Comparison of ENCODE assay signal across 8 cellular contexts in genomic region chr13:100514788-100515409, GRCh38.
DNase-seq lines count a peak whose midpoint lies in the region; ATAC-seq and TF ChIP-seq lines count a peak whose summit lies in the region.

No MANE protein-coding gene starts in this region.

- H3K9me2 ChIP-seq in DOHH2 (replicated peaks; ENCODE audit: control insufficient read depth, low read length) (no peaks in the 10 kb centered on the region), PC-9 (ENCODE audit: insufficient read depth) (no peaks in the 10 kb centered on the region)

- POLR2A ChIA-PET in PC-9 (lab: Charles Lee; ENCODE audit: unreplicated experiment) = no interaction called here

- no peak overlapping the region for H3K9ac ChIP-seq in KMS-11

- no peak overlapping the region for H3K27ac Mint-ChIP-seq in activated T-cell treated with anti-CD3 and anti-CD28 coated beads, Interleukin-2, amount 50 U/mL, for 24 hours
- H3K27ac Mint-ChIP-seq in neural crest cell (ENCODE audit: unreplicated experiment) = no peak overlapping the region

- H2AFZ ChIP-seq in KMS-11 (ENCODE audit: low read depth) (no peak overlapping the region), PC-9 (no peak overlapping the region)

- no peaks in the 10 kb centered on the region for H3K27me3 Mint-ChIP-seq in activated T-cell treated with anti-CD3 and anti-CD28 coated beads, Interleukin-2, amount 50 U/mL, for 24 hours
- peaks cover 3% of the 10 kb centered on the region for H3K27me3 Mint-ChIP-seq in neural crest cell (ENCODE audit: low read depth)

- H3K4me2 ChIP-seq in DOHH2 (ENCODE audit: low read length) = no peak overlapping the region
- H3K4me2 ChIP-seq in KMS-11 = no peak overlapping the region; the same call in 1 of the 2 replicates
- no peak overlapping the region for H3K4me2 ChIP-seq in PC-9

- H3K4me3 ChIP-seq in DOHH2 (ENCODE audit: low read length) = no peak overlapping the region
- no peak overlapping the region for H3K4me3 ChIP-seq in KMS-11 (IDR thresholded peaks at IDR 0.05; ENCODE audit: insufficient read depth, low read depth, low read length)
- H3K4me3 ChIP-seq in PC-9 = no peak overlapping the region

- peaks cover 15% of the 10 kb centered on the region for H3K4me1 Mint-ChIP-seq in activated T-cell treated with anti-CD3 and anti-CD28 coated beads, Interleukin-2, amount 50 U/mL, for 24 hours (ENCODE audit: low read depth)
- peaks cover 64% of the 10 kb centered on the region for H3K4me1 Mint-ChIP-seq in neural crest cell

- H3K36me3 ChIP-seq in DOHH2 (ENCODE audit: control insufficient read depth, low read length) (no peaks in the 10 kb centered on the region), KMS-11 (ENCODE audit: insufficient read depth) (no peaks in the 10 kb centered on the region), PC-9 (ENCODE audit: low read depth) (no peaks in the 10 kb centered on the region)

- no peak overlapping the region for H3K27ac ChIP-seq in DOHH2 (ENCODE audit: low read depth, low read length)
- no peak overlapping the region for H3K27ac ChIP-seq in KMS-11
- H3K27ac ChIP-seq in PC-9 = no peak overlapping the region
- H3K27ac ChIP-seq in substantia nigra (ENCODE audit: low read depth, low read length, poor library complexity, severe bottlenecking) = no peak overlapping the region

- H3K4me1 ChIP-seq in DOHH2 (ENCODE audit: control insufficient read depth, low read length) (no peaks in the 10 kb centered on the region), KMS-11 (ENCODE audit: low read depth, poor library complexity, severe bottlenecking) (peaks cover 42% of the 10 kb centered on the region), PC-9 (replicated peaks; ENCODE audit: insufficient read depth) (no peaks in the 10 kb centered on the region)

- no peaks in the 10 kb centered on the region for H3K79me2 ChIP-seq in DOHH2 (ENCODE audit: control insufficient read depth, low read length)
- H3K79me2 ChIP-seq in KMS-11 (ENCODE audit: insufficient read depth, low read depth) = no peaks in the 10 kb centered on the region
- H3K79me2 ChIP-seq in PC-9 (ENCODE audit: low read depth) = no peaks in the 10 kb centered on the region

- intact Hi-C loops in PC-9 (cut with micrococcal nuclease; ENCODE audit: unreplicated experiment) = loop anchor here (1.0 to 10.0 kb wide), 5 partner anchors 280 to 858 kb away; partner anchors contain the start of gene ZIC2

- CTCF ChIA-PET in PC-9 (lab: Charles Lee) = interaction anchor here (0.6 to 1.2 kb wide), 4 partner anchors 305 to 607 kb away, joined by 3 to 4 read pairs (median 3); no protein-coding TSS in a partner anchor

- no peaks in the 10 kb centered on the region for H4K20me1 ChIP-seq in DOHH2 (ENCODE audit: control insufficient read depth, insufficient read depth, low read depth, low read length)
- H4K20me1 ChIP-seq in KMS-11 (ENCODE audit: insufficient read depth) = no peaks in the 10 kb centered on the region
- H4K20me1 ChIP-seq in PC-9 (ENCODE audit: insufficient read depth) = no peaks in the 10 kb centered on the region

- no peaks in the 10 kb centered on the region for H3K9me3 Mint-ChIP-seq in activated T-cell treated with anti-CD3 and anti-CD28 coated beads, Interleukin-2, amount 50 U/mL, for 24 hours
- no peaks in the 10 kb centered on the region for H3K9me3 Mint-ChIP-seq in neural crest cell

- H3K27me3 ChIP-seq in DOHH2 (ENCODE audit: control insufficient read depth, low read length) (peaks cover 10% of the 10 kb centered on the region), KMS-11 (ENCODE audit: insufficient read depth, low read depth) (no peaks in the 10 kb centered on the region), PC-9 (ENCODE audit: insufficient read depth, low read depth) (no peaks in the 10 kb centered on the region)

- H3K36me3 Mint-ChIP-seq in activated T-cell treated with anti-CD3 and anti-CD28 coated beads, Interleukin-2, amount 50 U/mL, for 24 hours (ENCODE audit: low read depth) = no peaks in the 10 kb centered on the region
- no peaks in the 10 kb centered on the region for H3K36me3 Mint-ChIP-seq in neural crest cell (ENCODE audit: low read depth)

- BruUV-seq in PC-9 (replicated peaks; lab: Mats Ljungman, UMichigan) = no TSS peak

- ATAC-seq in GM21786 (IDR thresholded peaks at IDR 0.05; ENCODE audit: unreplicated experiment) = peak; percentile 92

- peak; percentile 82 for TF ChIP-seq CTCF in DOHH2 (IDR thresholded peaks at IDR 0.05; ENCODE audit: low read depth, low read length, poor library complexity, severe bottlenecking)
- TF ChIP-seq CTCF in KMS-11 (conservative IDR thresholded peaks at IDR 0.05; ENCODE audit: low read depth, low read length) = peak; percentile 85
- peak; percentile 97 for TF ChIP-seq CTCF in PC-9 (conservative IDR thresholded peaks at IDR 0.05)
- TF ChIP-seq CTCF in neural crest cell (conservative IDR thresholded peaks at IDR 0.05) = peak; percentile 100

- no peaks in the 10 kb centered on the region for H3F3A ChIP-seq in DOHH2 (ENCODE audit: control insufficient read depth, insufficient read depth)
- no peaks in the 10 kb centered on the region for H3F3A ChIP-seq in PC-9 (ENCODE audit: insufficient read depth, low read depth)

- no peak overlapping the region for H3K4me3 Mint-ChIP-seq in activated T-cell treated with anti-CD3 and anti-CD28 coated beads, Interleukin-2, amount 50 U/mL, for 24 hours
- H3K4me3 Mint-ChIP-seq in neural crest cell = peak overlapping the region; percentile 12

- DNase-seq in PC-9 (peak; percentile 42 to 62), fibroblast of gingiva (ENCODE audit: low read depth) (peak; percentile 65), neural crest cell (ENCODE audit: low read depth, low spot score) (peak; percentile 86), substantia nigra (lab: John Stamatoyannopoulos, UW) (peak in 48 of 49 donors; percentile 3 to 85 (median 61))
- peak; percentile 77 for DNase-seq in activated T-cell treated with anti-CD3 and anti-CD28 coated beads, Interleukin-2, amount 50 U/mL, for 24 hours

- H3K9me3 ChIP-seq in DOHH2 (ENCODE audit: control insufficient read depth, insufficient read depth, low read length) = no peaks in the 10 kb centered on the region
- no peaks in the 10 kb centered on the region for H3K9me3 ChIP-seq in PC-9 (ENCODE audit: insufficient read depth, low read depth)
